19 cellular contexts compared by ENCODE assay signal in genomic region chr19:53518061-53518460, GRCh38. TPM values are rescaled to one million over a fixed set of nuclear protein-coding genes. Genes with fewer than 3 reads are reported as not detected.
DNase-seq lines count a peak whose midpoint lies in the region; ATAC-seq and TF ChIP-seq lines count a peak whose summit lies in the region.
"Had no signal": no experiment of that assay in that cellular context is flagged by ENCODE, and none has a peak within 500 bp of the region (broad histone marks: within the 10 kb centered on the region; RNA-seq: fewer than 3 reads in every experiment).

No MANE protein-coding gene starts in this region.

- H3K27ac ChIP-seq in BLaER1: no peak overlapping the region
- H3K27ac ChIP-seq in KOPT-K1 (ENCODE audit: low read depth, low read length, poor library complexity, severe bottlenecking): peak overlapping the region; percentile 43
- H3K27ac ChIP-seq in lower lobe of right lung: peak overlapping the region; percentile 25
- H3K27ac ChIP-seq in smooth muscle cell (ENCODE audit: low read depth): no peak overlapping the region
- H3K27ac ChIP-seq: GM23248 had no signal

- H4K20me1 ChIP-seq in BLaER1 (no peaks in the 10 kb centered on the region), smooth muscle cell (ENCODE audit: low read depth) (no peaks in the 10 kb centered on the region)

- no peak for ATAC-seq in lower lobe of right lung
- ATAC-seq: CD8-positive, alpha-beta T cell; GM12878; HCT116 had no signal

- peaks cover 5% of the 10 kb centered on the region for H3K79me2 ChIP-seq in smooth muscle cell (ENCODE audit: low read depth)

- no peak for DNase-seq in lower lobe of right lung
- no peak for DNase-seq in smooth muscle cell (lab: John Stamatoyannopoulos, UW; ENCODE audit: unreplicated experiment)
- no peak for DNase-seq in RKO (ENCODE audit: low spot score)
- DNase-seq in activated T-cell treated with anti-CD3 and anti-CD28 coated beads for 4 hours: no peak
- no peak for DNase-seq in NCI-H524 (lab: John Stamatoyannopoulos, UW)
- no peak for DNase-seq in DMS 273 (lab: John Stamatoyannopoulos, UW; ENCODE audit: unreplicated experiment)
- DNase-seq: Caco-2; CD4-positive, CD25-positive, alpha-beta regulatory T cell; CD8-positive, alpha-beta T cell; DMS 273 treated with DMSO at 0.1 percent for 48 hours; DMS79; EL; GDM1; GM23248; H9 had no signal

- no peaks in the 10 kb centered on the region for H3K36me3 ChIP-seq in BLaER1
- H3K36me3 ChIP-seq in KOPT-K1 (ENCODE audit: insufficient read depth, low read length): no peaks in the 10 kb centered on the region; the same call in 1 of the 2 replicates
- H3K36me3 ChIP-seq in lower lobe of right lung: no peaks in the 10 kb centered on the region
- H3K36me3 ChIP-seq in smooth muscle cell (ENCODE audit: low read depth): no peaks in the 10 kb centered on the region

- peaks cover 4% of the 10 kb centered on the region for H3F3A ChIP-seq in smooth muscle cell (ENCODE audit: low read depth)

- H3K4me2 ChIP-seq in BLaER1 (peak overlapping the region; percentile 36; the same call in 1 of the 2 replicates), smooth muscle cell (no peak overlapping the region)

- intact Hi-C loops in lower lobe of right lung (cut with DNase I): no loop called here

- peak overlapping the region; percentile 37 for H2AFZ ChIP-seq in smooth muscle cell (ENCODE audit: low read depth)
- H2AFZ ChIP-seq: GM23248 had no signal

- peaks cover 41% of the 10 kb centered on the region for H3K4me1 ChIP-seq in BLaER1
- peaks cover 17% of the 10 kb centered on the region for H3K4me1 ChIP-seq in lower lobe of right lung
- no peaks in the 10 kb centered on the region for H3K4me1 ChIP-seq in smooth muscle cell (ENCODE audit: low read depth)
- H3K4me1 ChIP-seq: Caco-2 had no signal

- WGBS in smooth muscle cell (ENCODE audit: low lambda C conversion rate): 86% methylated on average over 5 of the region's 5 CpGs

- H3K4me3 ChIP-seq in BLaER1 (no peak overlapping the region), lower lobe of right lung (no peak overlapping the region), smooth muscle cell (no peak overlapping the region)
- H3K4me3 ChIP-seq: GM12878, GM23248 had no signal

- H3K9ac ChIP-seq in BLaER1: no peak overlapping the region
- H3K9ac ChIP-seq in smooth muscle cell (ENCODE audit: low read depth): no peak overlapping the region
- H3K9ac ChIP-seq: GM23248 had no signal

- H3K9me3 ChIP-seq in BLaER1 (peaks cover 11% of the 10 kb centered on the region; the same call in 1 of the 2 replicates), KOPT-K1 (ENCODE audit: insufficient read depth, low read length, poor library complexity, severe bottlenecking) (peaks cover 7% of the 10 kb centered on the region), lower lobe of right lung (no peaks in the 10 kb centered on the region), smooth muscle cell (replicated peaks; ENCODE audit: low read depth) (no peaks in the 10 kb centered on the region)
- H3K9me3 ChIP-seq: Caco-2 had no signal

- TF ChIP-seq CTCF in lower lobe of right lung (IDR thresholded peaks at IDR 0.05) (no peak), smooth muscle cell (IDR thresholded peaks at IDR 0.05; ENCODE audit: borderline replicate concordance, insufficient read depth, poor library complexity, severe bottlenecking) (no peak)

- H3K27me3 ChIP-seq in BLaER1 (no peaks in the 10 kb centered on the region), lower lobe of right lung (ENCODE audit: low read depth) (no peaks in the 10 kb centered on the region), smooth muscle cell (ENCODE audit: low read depth) (no peaks in the 10 kb centered on the region)

RNA-seq across cellular contexts. Expression of gene ZNF331, which starts 19.9 kb away (rescaled TPM):
- 36.6 TPM for total RNA-seq in lower lobe of right lung
- total RNA-seq in smooth muscle cell: 9.1 and 12.1 TPM in 2 replicates
- polyA plus RNA-seq in smooth muscle cell: 9.7 and 11.4 TPM in 2 replicates

RNA-seq across cellular contexts. Expression of gene ZNF813, which starts 50.5 kb away (rescaled TPM):
- total RNA-seq in lower lobe of right lung: 5.3 TPM
- total RNA-seq in smooth muscle cell: 5.4 and 5.9 TPM in 2 replicates
- 2.4 TPM in 2 replicates for polyA plus RNA-seq in smooth muscle cell

Comparison
In these comparisons a context has a peak if more than half of its experiments do, and no peak if none do; other contexts are left out.
1. H3K27ac ChIP-seq: peak in KOPT-K1 (single experiment) and lower lobe of right lung (single experiment); none in BLaER1 (single experiment) and smooth muscle cell (single experiment).